15 cellular contexts compared by ENCODE assay signal in genomic region chr2:130874512-130874911, GRCh38. TPM values are rescaled to one million over a fixed set of nuclear protein-coding genes. Genes with fewer than 3 reads are reported as not detected.
DNase-seq lines count a peak whose midpoint lies in the region; ATAC-seq and TF ChIP-seq lines count a peak whose summit lies in the region.
"Had no signal": no experiment of that assay in that cellular context is flagged by ENCODE, and none has a peak within 500 bp of the region (broad histone marks: within the 10 kb centered on the region; RNA-seq: fewer than 3 reads in every experiment).

No MANE protein-coding gene starts in this region.

- peak overlapping the region in 4 of 11 experiments; percentile 21 to 61 (median 39); a peak in 5 of 22 replicates for H3K9ac ChIP-seq in BLaER1 treated with 17β-estradiol and CSF1 and Interleukin-3, amounts not matched to agents 10 nM and 100 nM
- H3K9ac ChIP-seq in endodermal cell (ENCODE audit: extremely low read depth, low read length, poor library complexity, severe bottlenecking) = no peak overlapping the region

- peaks cover 0 to 20% (median 11%) of the 10 kb centered on the region in 11 experiments; a peak in 9 of 22 replicates for H3K9me3 ChIP-seq in BLaER1 treated with 17β-estradiol and CSF1 and Interleukin-3, amounts not matched to agents 10 nM and 100 nM (replicated peaks in 1 of 11)
- no peaks in the 10 kb centered on the region for H3K9me3 ChIP-seq in endodermal cell (ENCODE audit: control insufficient read depth, low read length)
- H3K9me3 ChIP-seq: Caco-2 had no signal

- TF ChIP-seq POLR2A in NB4 (IDR thresholded peaks at IDR 0.05; ENCODE audit: extremely low read depth, insufficient read length) = no peak

- no peaks in the 10 kb centered on the region for H3K27me3 Mint-ChIP-seq in endodermal cell (ENCODE audit: insufficient read depth)
- H3K27me3 Mint-ChIP-seq: CD4-positive, CD25-positive, alpha-beta regulatory T cell had no signal

- no peaks in the 10 kb centered on the region for H3K27me3 ChIP-seq in BLaER1 treated with 17β-estradiol and CSF1 and Interleukin-3, amounts not matched to agents 10 nM and 100 nM
- H3K27me3 ChIP-seq in endodermal cell (ENCODE audit: control insufficient read depth, insufficient read depth, low read length, poor library complexity, severe bottlenecking) = no peaks in the 10 kb centered on the region

- peak overlapping the region in 6 of 11 experiments; percentile 11 to 59 (median 44); a peak in 10 of 22 replicates for H3K27ac ChIP-seq in BLaER1 treated with 17β-estradiol and CSF1 and Interleukin-3, amounts not matched to agents 10 nM and 100 nM
- no peak overlapping the region for H3K27ac ChIP-seq in endodermal cell (ENCODE audit: low read depth, low read length)
- H3K27ac ChIP-seq: SK-N-MC had no signal

- H3K4me3 ChIP-seq in BLaER1 treated with 17β-estradiol and CSF1 and Interleukin-3, amounts not matched to agents 10 nM and 100 nM = no peak overlapping the region
- no peak overlapping the region for H3K4me3 ChIP-seq in NB4 (ENCODE audit: low read depth, low read length)
- no peak overlapping the region for H3K4me3 ChIP-seq in endodermal cell (ENCODE audit: low read length)
- H3K4me3 ChIP-seq: SK-N-MC had no signal

- no peaks in the 10 kb centered on the region for H3K36me3 Mint-ChIP-seq in endodermal cell (ENCODE audit: low read depth)
- H3K36me3 Mint-ChIP-seq in stimulated activated effector memory CD8-positive, alpha-beta T cell treated with anti-CD3 and anti-CD28 coated beads, Interleukin-12 subunit alpha, Interleukin-12 subunit beta, amount 100 ng/mL, for 72 hours = no peaks in the 10 kb centered on the region
- H3K36me3 Mint-ChIP-seq: CD4-positive, CD25-positive, alpha-beta regulatory T cell had no signal

- peaks cover 6% of the 10 kb centered on the region for H3K4me1 Mint-ChIP-seq in endodermal cell
- H3K4me1 Mint-ChIP-seq in stimulated activated effector memory CD8-positive, alpha-beta T cell treated with anti-CD3 and anti-CD28 coated beads, Interleukin-12 subunit alpha, Interleukin-12 subunit beta, amount 100 ng/mL, for 72 hours = peaks cover 8% of the 10 kb centered on the region

- 92 to 100% methylated on average over 1 to 3 of the region's 3 CpGs for WGBS in endodermal cell (ENCODE audit: insufficient coverage in 1 of 2, insufficient read length in 1 of 2), 2 experiments

- DNase-seq in NB4 (ENCODE audit: low read depth) (peak; percentile 27), endodermal cell (peak; percentile 13), kidney tubule cell (ENCODE audit: low spot score) (no peak)
- DNase-seq in stimulated activated effector memory CD8-positive, alpha-beta T cell treated with anti-CD3 and anti-CD28 coated beads, Interleukin-12 subunit alpha, Interleukin-12 subunit beta, amount 100 ng/mL, for 72 hours (ENCODE audit: low spot score in 2 of 2) = no peak
- no peak for DNase-seq in activated naive CD4-positive, alpha-beta T cell treated with anti-CD3 and anti-CD28 coated beads, Interleukin-2, amount 50 U/mL, for 16 hours
- DNase-seq: ACHN; Caco-2; CD4-positive, CD25-positive, alpha-beta regulatory T cell; MV-4-11; NCI-H2029; NCI-H69; SHP77 had no signal

- no peak overlapping the region for H3K27ac Mint-ChIP-seq in endodermal cell
- H3K27ac Mint-ChIP-seq in stimulated activated effector memory CD8-positive, alpha-beta T cell treated with anti-CD3 and anti-CD28 coated beads, Interleukin-12 subunit alpha, Interleukin-12 subunit beta, amount 100 ng/mL, for 72 hours = no peak overlapping the region
- H3K27ac Mint-ChIP-seq: CD4-positive, CD25-positive, alpha-beta regulatory T cell had no signal

- peaks cover 5% of the 10 kb centered on the region for H3K9me3 Mint-ChIP-seq in endodermal cell
- H3K9me3 Mint-ChIP-seq in stimulated activated effector memory CD8-positive, alpha-beta T cell treated with anti-CD3 and anti-CD28 coated beads, Interleukin-12 subunit alpha, Interleukin-12 subunit beta, amount 100 ng/mL, for 72 hours = no peaks in the 10 kb centered on the region

- no peaks in the 10 kb centered on the region for H3K36me3 ChIP-seq in BLaER1 treated with 17β-estradiol and CSF1 and Interleukin-3, amounts not matched to agents 10 nM and 100 nM
- no peaks in the 10 kb centered on the region for H3K36me3 ChIP-seq in endodermal cell (ENCODE audit: control insufficient read depth, insufficient read depth, low read length)

- peak overlapping the region in 9 of 11 experiments; percentile 34 to 69 (median 52); a peak in 17 of 22 replicates for H3K4me2 ChIP-seq in BLaER1 treated with 17β-estradiol and CSF1 and Interleukin-3, amounts not matched to agents 10 nM and 100 nM

- no peaks in the 10 kb centered on the region for H4K20me1 ChIP-seq in BLaER1 treated with 17β-estradiol and CSF1 and Interleukin-3, amounts not matched to agents 10 nM and 100 nM

- no peak for TF ChIP-seq CTCF in NB4 (IDR thresholded peaks at IDR 0.05; ENCODE audit: low read depth, low read length)
- TF ChIP-seq CTCF in endodermal cell (conservative IDR thresholded peaks at IDR 0.05) = no peak

- peaks cover 0 to 55% (median 37%) of the 10 kb centered on the region in 10 experiments; a peak in 16 of 20 replicates for H3K4me1 ChIP-seq in BLaER1 treated with 17β-estradiol and CSF1 and Interleukin-3, amounts not matched to agents 10 nM and 100 nM
- H3K4me1 ChIP-seq in endodermal cell (ENCODE audit: control insufficient read depth, insufficient read depth, low read length) = no peaks in the 10 kb centered on the region
- H3K4me1 ChIP-seq: Caco-2 had no signal

- peak; percentile 54 for ATAC-seq in stimulated activated effector memory CD8-positive, alpha-beta T cell treated with anti-CD3 and anti-CD28 coated beads, Interleukin-12 subunit alpha, Interleukin-12 subunit beta, amount 100 ng/mL, for 72 hours
- ATAC-seq in HG03139 (IDR thresholded peaks at IDR 0.05; ENCODE audit: unreplicated experiment) = no peak

- no peak overlapping the region for H3K4me3 Mint-ChIP-seq in endodermal cell
- H3K4me3 Mint-ChIP-seq in stimulated activated effector memory CD8-positive, alpha-beta T cell treated with anti-CD3 and anti-CD28 coated beads, Interleukin-12 subunit alpha, Interleukin-12 subunit beta, amount 100 ng/mL, for 72 hours = no peak overlapping the region
- H3K4me3 Mint-ChIP-seq: CD4-positive, CD25-positive, alpha-beta regulatory T cell had no signal

RNA-seq across cellular contexts. Expression of gene ARHGEF4, which starts 37.8 kb away (rescaled TPM):
- total RNA-seq in endodermal cell = 10 to 100 TPM; 50.3 to 54.7 TPM
- 18.8 TPM for polyA plus RNA-seq in endodermal cell (2013, experiment 1 of 2)
- polyA plus RNA-seq in endodermal cell (2013, experiment 2 of 2) = 16.0 TPM

Comparison
In these comparisons a context has a peak if more than half of its experiments do, and no peak if none do; other contexts are left out.
1. DNase-seq: peak in NB4 (single experiment) and endodermal cell (single experiment); none in stimulated activated effector memory CD8-positive, alpha-beta T cell treated with anti-CD3 and anti-CD28 coated beads, Interleukin-12 subunit alpha, Interleukin-12 subunit beta, amount 100 ng/mL, for 72 hours (0 of 2), activated naive CD4-positive, alpha-beta T cell treated with anti-CD3 and anti-CD28 coated beads, Interleukin-2, amount 50 U/mL, for 16 hours (single experiment) and kidney tubule cell (single experiment).